Comparison of ENCODE assay signal across 19 cellular contexts in the genomic region with DNA sequence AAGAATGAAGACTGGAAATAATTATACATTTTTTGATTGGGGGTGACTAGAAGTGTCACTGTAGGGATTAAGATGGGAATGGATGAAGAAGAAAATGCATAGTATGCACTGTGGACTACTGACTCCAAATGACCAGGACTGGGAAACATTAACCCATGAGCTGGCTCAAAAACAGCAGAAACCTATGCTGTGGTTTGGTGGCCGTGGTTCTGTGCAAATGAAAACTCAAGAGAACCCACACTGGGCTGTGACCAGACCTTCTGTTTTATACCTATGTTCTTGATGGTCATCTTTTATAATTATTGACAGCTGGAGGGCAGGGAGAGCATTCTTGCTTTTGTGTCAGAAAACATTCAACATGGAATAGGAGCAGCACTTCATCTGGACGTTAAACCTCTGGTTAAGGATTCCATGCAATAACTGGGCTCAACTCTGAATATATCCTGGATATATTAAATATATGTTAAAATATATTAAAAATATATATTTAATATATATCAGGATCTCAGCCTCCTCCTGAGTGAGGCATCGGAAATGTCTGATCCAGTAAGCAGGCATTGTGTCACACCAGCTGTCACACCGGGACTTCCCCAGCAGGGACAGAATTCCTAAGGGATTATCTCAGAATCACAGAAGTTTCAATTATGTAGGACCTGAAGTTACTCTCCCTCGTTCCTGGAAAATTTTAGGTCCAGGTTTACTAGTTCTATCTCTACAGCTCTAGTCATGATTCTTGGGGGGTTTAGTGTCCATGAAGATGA. TPM values are rescaled to one million over a fixed set of nuclear protein-coding genes. Genes with fewer than 3 reads are reported as not detected.
A peak's percentile ranks its signal among the peaks of the same experiment; 100 is the strongest.
DNase-seq lines count a peak whose midpoint lies in the region; ATAC-seq, FAIRE-seq and TF ChIP-seq lines count a peak whose summit lies in the region.
"Had no signal": no experiment of that assay in that cellular context is flagged by ENCODE, and none has a peak within 500 bp of the region (broad histone marks: within the 10 kb centered on the region; RNA-seq: fewer than 3 reads in every experiment).

No MANE protein-coding gene starts in this region.

- H3K4me1 Mint-ChIP-seq in astrocyte (ENCODE audit: low read depth, unreplicated experiment) (peaks cover 14% of the 10 kb centered on the region), neural progenitor cell (peaks cover 9% of the 10 kb centered on the region)
- H3K4me1 Mint-ChIP-seq: stimulated activated naive B cell treated with anti-CD40 and anti-IgM and Interleukin-4, amounts not matched to agents 10 μg/mL and 1 μg/mL and 100 μg/mL, for 72 hours had no signal

- no peak for FAIRE-seq in astrocyte (lab: Jason Lieb, UNC)

- no peaks in the 10 kb centered on the region for H3K27me3 ChIP-seq in astrocyte (ENCODE audit: insufficient read depth, low read length)
- no peaks in the 10 kb centered on the region for H3K27me3 ChIP-seq in neural progenitor cell
- no peaks in the 10 kb centered on the region for H3K27me3 ChIP-seq in breast epithelium
- H3K27me3 ChIP-seq: upper lobe of left lung had no signal

- H3K4me3 Mint-ChIP-seq in astrocyte (ENCODE audit: unreplicated experiment) (no peak overlapping the region), neural progenitor cell (no peak overlapping the region)
- H3K4me3 Mint-ChIP-seq: activated CD8-positive, alpha-beta T cell treated with anti-CD3 and anti-CD28 coated beads, Interleukin-2, amount 10 ng/mL, durations not matched to agents 7 days and 5 days; activated naive CD8-positive, alpha-beta T cell treated with anti-CD3 and anti-CD28 coated beads, Interleukin-2, amount 10 ng/mL, durations not matched to agents 7 days and 5 days; activated T-helper 1 cell treated with anti-CD3 and anti-CD28 coated beads, Interleukin-12 subunit alpha, Interleukin-12 subunit beta, Interleukin-2, Interleukin-4 antibody, amounts not matched to agents 30 ng/mL and 10 ng/mL and 1 ng/mL, durations not matched to agents 14 hours and 24 hours and 36 hours; stimulated activated naive B cell treated with anti-CD40 and anti-IgM and Interleukin-4, amounts not matched to agents 10 μg/mL and 1 μg/mL and 100 μg/mL, for 72 hours had no signal

- no peaks in the 10 kb centered on the region for H3K27me3 Mint-ChIP-seq in astrocyte (ENCODE audit: low read depth, unreplicated experiment)
- no peaks in the 10 kb centered on the region for H3K27me3 Mint-ChIP-seq in neural progenitor cell (ENCODE audit: insufficient read depth, low read depth)
- H3K27me3 Mint-ChIP-seq: activated naive CD8-positive, alpha-beta T cell treated with anti-CD3 and anti-CD28 coated beads, Interleukin-2, amount 10 ng/mL, durations not matched to agents 7 days and 5 days had no signal

- H3K9me3 Mint-ChIP-seq in astrocyte (ENCODE audit: unreplicated experiment) (peaks cover 4% of the 10 kb centered on the region), neural progenitor cell (no peaks in the 10 kb centered on the region)
- H3K9me3 Mint-ChIP-seq: activated T-helper 1 cell treated with anti-CD3 and anti-CD28 coated beads, Interleukin-12 subunit alpha, Interleukin-12 subunit beta, Interleukin-2, Interleukin-4 antibody, amounts not matched to agents 30 ng/mL and 10 ng/mL and 1 ng/mL, durations not matched to agents 14 hours and 24 hours and 36 hours; stimulated activated naive B cell treated with anti-CD40 and anti-IgM and Interleukin-4, amounts not matched to agents 10 μg/mL and 1 μg/mL and 100 μg/mL, for 72 hours had no signal

- H3F3A ChIP-seq in neural progenitor cell (ENCODE audit: low read depth) = no peaks in the 10 kb centered on the region

- no peaks in the 10 kb centered on the region for H3K79me2 ChIP-seq in astrocyte (ENCODE audit: insufficient read depth, low read length)
- H3K79me2 ChIP-seq in neural progenitor cell (ENCODE audit: low read depth) = no peaks in the 10 kb centered on the region
- H3K79me2 ChIP-seq: parathyroid adenoma had no signal

- H3K4me1 ChIP-seq in astrocyte (ENCODE audit: insufficient read depth, low read length) (peaks cover 3% of the 10 kb centered on the region), neural progenitor cell (peaks cover 16% of the 10 kb centered on the region), mucosa of descending colon (ENCODE audit: low read depth) (no peaks in the 10 kb centered on the region), breast epithelium (no peaks in the 10 kb centered on the region)
- H3K4me1 ChIP-seq: parathyroid adenoma, upper lobe of left lung had no signal

- H3K9ac ChIP-seq in astrocyte (ENCODE audit: low read length) (no peak overlapping the region), neural progenitor cell (no peak overlapping the region)
- H3K9ac ChIP-seq: parathyroid adenoma had no signal

- H3K9me3 ChIP-seq in astrocyte (ENCODE audit: insufficient read depth, low read depth, low read length) = no peaks in the 10 kb centered on the region
- H3K9me3 ChIP-seq in neural progenitor cell (ENCODE audit: low read depth) = no peaks in the 10 kb centered on the region
- H3K9me3 ChIP-seq in mucosa of descending colon = no peaks in the 10 kb centered on the region
- H3K9me3 ChIP-seq in breast epithelium = no peaks in the 10 kb centered on the region
- H3K9me3 ChIP-seq: upper lobe of left lung had no signal

- DNase-seq in D341Med (ENCODE audit: low spot score) (peak; percentile 56), HuH-7.5 (ENCODE audit: low spot score) (peak; percentile 30), astrocyte (ENCODE audit: low read depth) (no peak), neural progenitor cell (ENCODE audit: low spot score) (peak; percentile 66), mucosa of descending colon (no peak), breast epithelium (ENCODE audit: low spot score in 2 of 2) (no peak)
- DNase-seq: activated CD8-positive, alpha-beta T cell treated with anti-CD3 and anti-CD28 coated beads, Interleukin-2, amount 10 ng/mL, durations not matched to agents 7 days and 5 days; activated naive CD8-positive, alpha-beta T cell treated with anti-CD3 and anti-CD28 coated beads, Interleukin-2, amount 10 ng/mL, durations not matched to agents 7 days and 5 days; effector CD4-positive, alpha-beta T cell; left colon; NCI-H146; NCI-H526 treated with DMSO at 0.1 percent for 48 hours; stimulated activated naive B cell treated with anti-CD40 and anti-IgM and Interleukin-4, amounts not matched to agents 10 μg/mL and 1 μg/mL and 100 μg/mL, for 72 hours; upper lobe of left lung had no signal

- intact Hi-C loops in mucosa of descending colon (cut with DNase I, micrococcal nuclease) = no loop called here
- intact Hi-C loops in breast epithelium (cut with DNase I; ENCODE audit: low total_unique reads) = no loop called here

- TF ChIP-seq CTCF in astrocyte (IDR thresholded peaks at IDR 0.05; ENCODE audit: insufficient read depth, low read depth, low read length) (no peak), neural progenitor cell (IDR thresholded peaks at IDR 0.05) (peak; percentile 15), mucosa of descending colon (IDR thresholded peaks at IDR 0.05) (no peak), breast epithelium (IDR thresholded peaks at IDR 0.05) (no peak)

- no peaks in the 10 kb centered on the region for H4K20me1 ChIP-seq in astrocyte (ENCODE audit: insufficient read depth, low read length)
- H4K20me1 ChIP-seq in neural progenitor cell (ENCODE audit: low read depth) = no peaks in the 10 kb centered on the region

- H3K4me2 ChIP-seq in astrocyte (ENCODE audit: low read length) (peak overlapping the region; percentile 17), neural progenitor cell (peak overlapping the region; percentile 68)

- no peak for TF ChIP-seq POLR2A in breast epithelium (IDR thresholded peaks at IDR 0.05)

- H3K27ac ChIP-seq in astrocyte (ENCODE audit: low read depth, low read length) (no peak overlapping the region), neural progenitor cell (no peak overlapping the region), breast epithelium (no peak overlapping the region)
- H3K27ac ChIP-seq: C4-2B, parathyroid adenoma, upper lobe of left lung had no signal

- peaks cover 11% of the 10 kb centered on the region for H3K36me3 Mint-ChIP-seq in astrocyte (ENCODE audit: low read depth, unreplicated experiment)
- no peaks in the 10 kb centered on the region for H3K36me3 Mint-ChIP-seq in neural progenitor cell
- H3K36me3 Mint-ChIP-seq: activated naive CD8-positive, alpha-beta T cell treated with anti-CD3 and anti-CD28 coated beads, Interleukin-2, amount 10 ng/mL, durations not matched to agents 7 days and 5 days; stimulated activated naive B cell treated with anti-CD40 and anti-IgM and Interleukin-4, amounts not matched to agents 10 μg/mL and 1 μg/mL and 100 μg/mL, for 72 hours had no signal

- H3K27ac Mint-ChIP-seq in astrocyte (ENCODE audit: unreplicated experiment) = peak overlapping the region; percentile 87
- peak overlapping the region; percentile 62 for H3K27ac Mint-ChIP-seq in neural progenitor cell
- H3K27ac Mint-ChIP-seq: activated CD8-positive, alpha-beta T cell treated with anti-CD3 and anti-CD28 coated beads, Interleukin-2, amount 10 ng/mL, durations not matched to agents 7 days and 5 days; activated naive CD8-positive, alpha-beta T cell treated with anti-CD3 and anti-CD28 coated beads, Interleukin-2, amount 10 ng/mL, durations not matched to agents 7 days and 5 days; activated T-helper 1 cell treated with anti-CD3 and anti-CD28 coated beads, Interleukin-12 subunit alpha, Interleukin-12 subunit beta, Interleukin-2, Interleukin-4 antibody, amounts not matched to agents 30 ng/mL and 10 ng/mL and 1 ng/mL, durations not matched to agents 14 hours and 24 hours and 36 hours; stimulated activated naive B cell treated with anti-CD40 and anti-IgM and Interleukin-4, amounts not matched to agents 10 μg/mL and 1 μg/mL and 100 μg/mL, for 72 hours had no signal

- H3K4me3 ChIP-seq in astrocyte (ENCODE audit: insufficient read depth, low read depth, low read length) (no peak overlapping the region), neural progenitor cell (no peak overlapping the region), mucosa of descending colon (no peak overlapping the region), breast epithelium (no peak overlapping the region)
- H3K4me3 ChIP-seq: upper lobe of left lung had no signal

- H3K36me3 ChIP-seq in astrocyte (ENCODE audit: insufficient read depth, low read length) (peaks cover 7% of the 10 kb centered on the region), neural progenitor cell (no peaks in the 10 kb centered on the region), mucosa of descending colon (ENCODE audit: low read depth) (no peaks in the 10 kb centered on the region), breast epithelium (no peaks in the 10 kb centered on the region)
- H3K36me3 ChIP-seq: upper lobe of left lung had no signal

- H2AFZ ChIP-seq in astrocyte (ENCODE audit: low read depth, low read length) (no peak overlapping the region), neural progenitor cell (replicated peaks) (no peak overlapping the region)
- H2AFZ ChIP-seq: parathyroid adenoma had no signal

- ATAC-seq in mucosa of descending colon = no peak
- no peak for ATAC-seq in HG02798 (IDR thresholded peaks at IDR 0.05; ENCODE audit: poor library complexity, unreplicated experiment)
- no peak for ATAC-seq in GM21528 (IDR thresholded peaks at IDR 0.05; ENCODE audit: low FRiP score, unreplicated experiment)
- ATAC-seq: activated CD8-positive, alpha-beta T cell treated with anti-CD3 and anti-CD28 coated beads, Interleukin-2, amount 10 ng/mL, durations not matched to agents 7 days and 5 days; left colon; stimulated activated naive B cell treated with anti-CD40 and anti-IgM and Interleukin-4, amounts not matched to agents 10 μg/mL and 1 μg/mL and 100 μg/mL, for 72 hours had no signal

RNA-seq across cellular contexts. Expression of gene BBS10, which starts 48.5 kb away (rescaled TPM):
- total RNA-seq in astrocyte (9.8 and 9.9 TPM in 2 replicates), neural progenitor cell (ENCODE audit: low replicate concordance) (22.8 and 32.7 TPM in 2 replicates), mucosa of descending colon (1 to 10 TPM; 2.5 to 7.6 (median 3.3) TPM), breast epithelium (10 to 100 TPM; 12.5 to 22.2 (median 15.7) TPM)

Comparison
In these comparisons a context has a peak if more than half of its experiments do, and no peak if none do; other contexts are left out.
1. DNase-seq: peak in D341Med (single experiment), HuH-7.5 (single experiment) and neural progenitor cell (single experiment); none in astrocyte (single experiment), mucosa of descending colon (0 of 3) and breast epithelium (0 of 2).